ENCODE assay signal across 8 cellular contexts in genomic region chr1:229661022-229661877, GRCh38. TPM values are rescaled to one million over a fixed set of nuclear protein-coding genes. Genes with fewer than 3 reads are reported as not detected.
DNase-seq lines count a peak whose midpoint lies in the region; ATAC-seq and TF ChIP-seq lines count a peak whose summit lies in the region.

No MANE protein-coding gene starts in this region.

- ATAC-seq in GM18505 (IDR thresholded peaks at IDR 0.05; ENCODE audit: unreplicated experiment) (peak; percentile 51), HG03342 (IDR thresholded peaks at IDR 0.05; ENCODE audit: unreplicated experiment) (peak; percentile 82)
- peak; percentile 83 for ATAC-seq in activated CD8-positive, alpha-beta T cell treated with anti-CD3 and anti-CD28 coated beads, Interleukin-2, amount 10 ng/mL, durations not matched to agents 7 days and 5 days

- no peak overlapping the region for H2BK15ac ChIP-seq in mesendoderm (replicated peaks; ENCODE audit: low read depth)

- no peak overlapping the region for H3K4me3 ChIP-seq in mesendoderm (ENCODE audit: low read length)

- H3K36me3 Mint-ChIP-seq in activated CD8-positive, alpha-beta T cell treated with anti-CD3 and anti-CD28 coated beads, Interleukin-2, amount 10 ng/mL, durations not matched to agents 7 days and 5 days (ENCODE audit: low read depth): peaks cover 28% of the 10 kb centered on the region

- no peak overlapping the region for H2AK5ac ChIP-seq in mesendoderm (ENCODE audit: low read length)

- POLR2A ChIA-PET in activated CD8-positive, alpha-beta T cell treated with anti-CD3 and anti-CD28 coated beads, Interleukin-2, amount 10 ng/mL, durations not matched to agents 7 days and 5 days (lab: Charles Lee): no interaction called here

- no peak overlapping the region for H2BK120ac ChIP-seq in mesendoderm (ENCODE audit: low read depth, low read length)

- no CpG with 5 or more reads among the region's 19 CpGs for WGBS in mesendoderm (ENCODE audit: extremely low coverage, insufficient coverage, low lambda C conversion rate)

- no peaks in the 10 kb centered on the region for H3K79me2 ChIP-seq in mesendoderm (ENCODE audit: control insufficient read depth, insufficient read depth, low read length)

- no peaks in the 10 kb centered on the region for H3K9me3 Mint-ChIP-seq in activated CD8-positive, alpha-beta T cell treated with anti-CD3 and anti-CD28 coated beads, Interleukin-2, amount 10 ng/mL, durations not matched to agents 7 days and 5 days (ENCODE audit: insufficient read depth)

- CTCF ChIA-PET in activated CD8-positive, alpha-beta T cell treated with anti-CD3 and anti-CD28 coated beads, Interleukin-2, amount 10 ng/mL, durations not matched to agents 7 days and 5 days (lab: Charles Lee): interaction anchor here (0.6 to 2.4 kb wide), 26 partner anchors 11 to 653 kb away, joined by 3 to 24 read pairs (median 4); partner anchors contain the start of gene ABCB10

- H3K4me3 Mint-ChIP-seq in activated CD8-positive, alpha-beta T cell treated with anti-CD3 and anti-CD28 coated beads, Interleukin-2, amount 10 ng/mL, durations not matched to agents 7 days and 5 days: no peak overlapping the region

- H3K27me3 Mint-ChIP-seq in activated CD8-positive, alpha-beta T cell treated with anti-CD3 and anti-CD28 coated beads, Interleukin-2, amount 10 ng/mL, durations not matched to agents 7 days and 5 days (ENCODE audit: low read depth): no peaks in the 10 kb centered on the region

- H3K4me2 ChIP-seq in mesendoderm (ENCODE audit: low read length): no peak overlapping the region

- no peak for TF ChIP-seq POLR2A in GM18505 (IDR thresholded peaks at IDR 0.05; ENCODE audit: borderline replicate concordance, extremely low read depth, insufficient read depth, insufficient read length)

- H3K4ac ChIP-seq in mesendoderm (ENCODE audit: low read depth, low read length): no peak overlapping the region

- H3K79me1 ChIP-seq in mesendoderm (ENCODE audit: low read length): no peaks in the 10 kb centered on the region

- H3K18ac ChIP-seq in mesendoderm (ENCODE audit: low read length): no peak overlapping the region

- no peak overlapping the region for H4K5ac ChIP-seq in mesendoderm (ENCODE audit: low read length)

- H4K8ac ChIP-seq in mesendoderm (ENCODE audit: low read depth, low read length): no peak overlapping the region

- peaks cover 10% of the 10 kb centered on the region for H3K4me1 Mint-ChIP-seq in activated CD8-positive, alpha-beta T cell treated with anti-CD3 and anti-CD28 coated beads, Interleukin-2, amount 10 ng/mL, durations not matched to agents 7 days and 5 days (ENCODE audit: low read depth)

- H3K27me3 ChIP-seq in mesendoderm (ENCODE audit: insufficient read depth, low read length, poor library complexity): no peaks in the 10 kb centered on the region

- no peak overlapping the region for H3K27ac ChIP-seq in mesendoderm (ENCODE audit: low read depth, low read length)

- DNase-seq in A172 (ENCODE audit: low spot score): peak; percentile 78
- DNase-seq in NCI-H69 (lab: John Stamatoyannopoulos, UW): peak; percentile 77
- peak; percentile 71 for DNase-seq in activated CD8-positive, alpha-beta T cell treated with anti-CD3 and anti-CD28 coated beads, Interleukin-2, amount 10 ng/mL, durations not matched to agents 7 days and 5 days
- DNase-seq in effector CD8-positive, alpha-beta T cell (lab: John Stamatoyannopoulos, UW): peak; percentile 53
- peak; percentile 89 for DNase-seq in mesendoderm
- peak; percentile 16 to 47 for DNase-seq in stimulated activated CD8-positive, alpha-beta memory T cell treated with anti-CD3 and anti-CD28 coated beads, Interleukin-4, amount 100 ng/mL, for 1 hour (ENCODE audit: low read depth in 2 of 2, low spot score in 1 of 2)

- peak overlapping the region; percentile 17 for H3K27ac Mint-ChIP-seq in activated CD8-positive, alpha-beta T cell treated with anti-CD3 and anti-CD28 coated beads, Interleukin-2, amount 10 ng/mL, durations not matched to agents 7 days and 5 days

- H3K36me3 ChIP-seq in mesendoderm (ENCODE audit: control insufficient read depth, insufficient read depth, low read length): no peaks in the 10 kb centered on the region

- no peak overlapping the region for H3K23ac ChIP-seq in mesendoderm (ENCODE audit: low read length)

- no peak overlapping the region for H2BK5ac ChIP-seq in mesendoderm (ENCODE audit: low read length)

- H3K4me1 ChIP-seq in mesendoderm (ENCODE audit: control insufficient read depth, low read depth, low read length): no peaks in the 10 kb centered on the region

- H3K9ac ChIP-seq in mesendoderm (ENCODE audit: low read length): no peak overlapping the region

- H3K56ac ChIP-seq in mesendoderm (ENCODE audit: low read length): no peak overlapping the region

RNA-seq across cellular contexts. Expression of gene URB2, which starts 35.2 kb away (rescaled TPM):
- total RNA-seq in A172 (2014; rRNA removed; shearing (Covaris generic)): 19.7 and 20.1 TPM in 2 replicates
- 10 to 100 TPM; 17.2 to 17.5 TPM for total RNA-seq in activated CD8-positive, alpha-beta T cell treated with anti-CD3 and anti-CD28 coated beads, Interleukin-2, amount 10 ng/mL, durations not matched to agents 7 days and 5 days
- 13.5 TPM for polyA plus RNA-seq in mesendoderm (2013, experiment 1 of 2)
- 13.5 TPM for polyA plus RNA-seq in mesendoderm (2013, experiment 2 of 2)

RNA-seq across cellular contexts. Expression of gene TAF5L, which starts 35.3 kb away (rescaled TPM):
- total RNA-seq in A172 (2014; rRNA removed; shearing (Covaris generic)): 24.4 and 26.2 TPM in 2 replicates
- 10 to 100 TPM; 30.2 to 30.7 TPM for total RNA-seq in activated CD8-positive, alpha-beta T cell treated with anti-CD3 and anti-CD28 coated beads, Interleukin-2, amount 10 ng/mL, durations not matched to agents 7 days and 5 days
- polyA plus RNA-seq in mesendoderm (2013, experiment 1 of 2): 22.2 TPM
- polyA plus RNA-seq in mesendoderm (2013, experiment 2 of 2): 21.6 TPM

Comparison
In these comparisons a context has a peak if more than half of its experiments do, and no peak if none do; other contexts are left out.
1. DNase-seq: peak in every context shown above with its lines; median percentile 89 in mesendoderm; 78 in A172; 77 in NCI-H69; 71 in activated CD8-positive, alpha-beta T cell treated with anti-CD3 and anti-CD28 coated beads, Interleukin-2, amount 10 ng/mL, durations not matched to agents 7 days and 5 days; 53 in effector CD8-positive, alpha-beta T cell; 32 in stimulated activated CD8-positive, alpha-beta memory T cell treated with anti-CD3 and anti-CD28 coated beads, Interleukin-4, amount 100 ng/mL, for 1 hour.